In genomic region chr1:159171688-159172501, GRCh38 we compare ENCODE assay signal across 9 cellular contexts. TPM values are rescaled to one million over a fixed set of nuclear protein-coding genes. Genes with fewer than 3 reads are reported as not detected.
A peak's percentile ranks its signal among the peaks of the same experiment; 100 is the strongest.
DNase-seq lines count a peak whose midpoint lies in the region; ATAC-seq and TF ChIP-seq lines count a peak whose summit lies in the region.
"Had no signal": no experiment of that assay in that cellular context is flagged by ENCODE, and none has a peak within 500 bp of the region (broad histone marks: within the 10 kb centered on the region; RNA-seq: fewer than 3 reads in every experiment).

No MANE protein-coding gene starts in this region.

- H3K27ac Mint-ChIP-seq in WTC11 (no peak overlapping the region), natural killer cell (no peak overlapping the region)
- no peak overlapping the region for H3K27ac Mint-ChIP-seq in effector memory CD8-positive, alpha-beta T cell

- H3K9me3 Mint-ChIP-seq in WTC11 (no peaks in the 10 kb centered on the region), natural killer cell (no peaks in the 10 kb centered on the region)
- H3K9me3 Mint-ChIP-seq in effector memory CD8-positive, alpha-beta T cell, result no peaks in the 10 kb centered on the region

- no peaks in the 10 kb centered on the region for H3K79me2 ChIP-seq in hepatocyte

- H4K20me1 ChIP-seq in hepatocyte (ENCODE audit: insufficient read depth, poor library complexity, severe bottlenecking), result no peaks in the 10 kb centered on the region

- H3K36me3 Mint-ChIP-seq in WTC11, result no peaks in the 10 kb centered on the region
- H3K36me3 Mint-ChIP-seq in effector memory CD8-positive, alpha-beta T cell (ENCODE audit: insufficient read depth), result peaks cover 3% of the 10 kb centered on the region
- H3K36me3 Mint-ChIP-seq in natural killer cell, result peaks cover 8% of the 10 kb centered on the region

- H3K4me3 Mint-ChIP-seq in WTC11 (peak overlapping the region; percentile 89), natural killer cell (no peak overlapping the region)
- H3K4me3 Mint-ChIP-seq in effector memory CD8-positive, alpha-beta T cell, result peak overlapping the region in 1 of 2 donors; percentile 17

- no peak overlapping the region for H2AFZ ChIP-seq in hepatocyte

- H3K4me1 ChIP-seq in hepatocyte (ENCODE audit: insufficient read depth) (no peaks in the 10 kb centered on the region), gastrocnemius medialis (no peaks in the 10 kb centered on the region)

- H3K4me3 ChIP-seq in hepatocyte (no peak overlapping the region), gastrocnemius medialis (peak overlapping the region; percentile 28 to 41 (median 33))

- POLR2A ChIA-PET in WTC11 (lab: Charles Lee), result interaction anchor here (0.5 to 1.6 kb wide), 5 partner anchors 16 to 1898 kb away, joined by 3 to 9 read pairs (median 6); partner anchors contain the start of gene ACKR1

- peaks cover 23% of the 10 kb centered on the region for H3K27me3 Mint-ChIP-seq in WTC11 (ENCODE audit: low read depth)
- peaks cover 74 to 85% of the 10 kb centered on the region in 2 donors for H3K27me3 Mint-ChIP-seq in effector memory CD8-positive, alpha-beta T cell
- peaks cover 49 to 73% of the 10 kb centered on the region in 2 donors for H3K27me3 Mint-ChIP-seq in natural killer cell (ENCODE audit: low read depth in 2 of 2)

- H3K4me1 Mint-ChIP-seq in WTC11, result peaks cover 17% of the 10 kb centered on the region
- H3K4me1 Mint-ChIP-seq in effector memory CD8-positive, alpha-beta T cell (ENCODE audit: low read depth in 2 of 2), result peaks cover 5 to 6% of the 10 kb centered on the region in 2 donors
- peaks cover 6% of the 10 kb centered on the region in 2 donors for H3K4me1 Mint-ChIP-seq in natural killer cell

- TF ChIP-seq CTCF in GM13977 (IDR thresholded peaks at IDR 0.05; ENCODE audit: extremely low read depth, insufficient read depth, missing control alignments) (no peak), WTC11 (IDR thresholded peaks at IDR 0.05) (no peak), hepatocyte (IDR thresholded peaks at IDR 0.05; ENCODE audit: poor library complexity) (no peak), gastrocnemius medialis (IDR thresholded peaks at IDR 0.05 in 4 of 5, conservative IDR thresholded peaks at IDR 0.05 in 1 of 5) (no peak), natural killer cell (IDR thresholded peaks at IDR 0.05) (no peak)

- no peaks in the 10 kb centered on the region for H3K36me3 ChIP-seq in hepatocyte (replicated peaks; ENCODE audit: insufficient read depth, low read depth)
- H3K36me3 ChIP-seq in gastrocnemius medialis, result no peaks in the 10 kb centered on the region
- H3K36me3 ChIP-seq: brain microvascular endothelial cell had no signal

- CTCF ChIA-PET in WTC11 (lab: Charles Lee), result interaction anchor here (0.7 to 3.4 kb wide), 7 partner anchors 17 to 393 kb away, joined by 4 to 23 read pairs (median 9); partner anchors contain the start of gene ACKR1

- H3K27me3 ChIP-seq in hepatocyte, result peaks cover 75% of the 10 kb centered on the region
- H3K27me3 ChIP-seq in gastrocnemius medialis, result peaks cover 36 to 39% (median 39%) of the 10 kb centered on the region in 3 donors

- DNase-seq in GM13977 (ENCODE audit: low spot score), result peak; percentile 41
- DNase-seq in WTC11 (ENCODE audit: low spot score), result peak; percentile 68
- peak; percentile 30 for DNase-seq in hepatocyte (ENCODE audit: low spot score)
- no peak for DNase-seq in gastrocnemius medialis
- DNase-seq in effector memory CD8-positive, alpha-beta T cell, result no peak
- no peak for DNase-seq in natural killer cell
- DNase-seq in activated CD8-positive, alpha-beta memory T cell treated with anti-CD3 and anti-CD28 coated beads, Interleukin-2, amount 50 U/mL, for 4 hours, result no peak
- DNase-seq in NCI-H146 treated with DMSO at 0.1 percent for 48 hours (lab: John Stamatoyannopoulos, UW; ENCODE audit: unreplicated experiment), result no peak
- DNase-seq: brain microvascular endothelial cell had no signal

- intact Hi-C loops in gastrocnemius medialis (cut with DNase I; ENCODE audit: low total_unique reads) (no loop called here), natural killer cell (cut with micrococcal nuclease) (no loop called here)

- H3K27ac ChIP-seq in hepatocyte, result no peak overlapping the region
- H3K27ac ChIP-seq in gastrocnemius medialis, result no peak overlapping the region
- H3K27ac ChIP-seq: brain microvascular endothelial cell had no signal

- TF ChIP-seq POLR2A in gastrocnemius medialis (IDR thresholded peaks at IDR 0.05), result no peak

- peak; percentile 30 for ATAC-seq in WTC11
- ATAC-seq in gastrocnemius medialis, result no peak
- no peak for ATAC-seq in effector memory CD8-positive, alpha-beta T cell (replicated peaks)
- ATAC-seq in natural killer cell, result no peak

- H3K4me2 ChIP-seq in hepatocyte, result peak overlapping the region; percentile 84

- under 1% methylated on average over 28 of the region's 49 CpGs for WGBS in hepatocyte (ENCODE audit: low lambda C conversion rate, missing lambda C conversion rate)

- in situ Hi-C loops in GM13977 (cut with MboI; ENCODE audit: low pct_unique_long_range_greater_than_20kb, low sequenced_read_pairs, unreplicated experiment) (no loop called here), gastrocnemius medialis (cut with MboI; ENCODE audit: low sequenced_read_pairs in 4 of 4) (loop anchor here in 1 of 4 donors (25.0 kb wide), 1 partner anchor 615 kb away; the partner anchor contains the start of gene DUSP23)

- no peaks in the 10 kb centered on the region for H3K9me2 ChIP-seq in hepatocyte (replicated peaks; ENCODE audit: insufficient read depth)

- H3K9me3 ChIP-seq in hepatocyte (ENCODE audit: low read depth) (no peaks in the 10 kb centered on the region), gastrocnemius medialis (no peaks in the 10 kb centered on the region)

TF ChIP-seq in WTC11, 78 proteins besides CTCF, POLR2A, EP300 and RAD21:
- TF ChIP-seq, protein P1, sequence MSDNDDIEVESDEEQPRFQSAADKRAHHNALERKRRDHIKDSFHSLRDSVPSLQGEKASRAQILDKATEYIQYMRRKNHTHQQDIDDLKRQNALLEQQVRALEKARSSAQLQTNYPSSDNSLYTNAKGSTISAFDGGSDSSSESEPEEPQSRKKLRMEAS (CRISPR knock-in tag; IDR thresholded peaks at IDR 0.05), result no peak
- peak; percentile 77; the same call in 1 of the 2 replicates for TF ChIP-seq ZNF423 (CRISPR knock-in tag; IDR thresholded peaks at IDR 0.05)

RNA-seq across cellular contexts. Expression of gene CADM3, which starts 0.5 kb away (rescaled TPM):
- 5.1 to 5.5 TPM (median 5.3 TPM) in 3 replicates for total RNA-seq in WTC11 (2021)
- 0.36 and 0.37 TPM in 2 replicates for total RNA-seq in hepatocyte
- 0.69 and 0.77 TPM in 2 replicates for polyA plus RNA-seq in hepatocyte
- total RNA-seq in gastrocnemius medialis, result 1 to 10 TPM in 2 of 4 donors, under 1 TPM in 1, not detected in 1; 0.76 to 1.2 (median 1.0) TPM
- total RNA-seq in natural killer cell, result not detected

RNA-seq across cellular contexts. Expression of gene ACKR1, which starts 32.8 kb away (rescaled TPM):
- total RNA-seq in WTC11 (2021), result 0.18 to 0.63 TPM (median 0.34 TPM) in 3 replicates
- total RNA-seq in hepatocyte, result not detected in 2 replicates
- not detected in 2 replicates for polyA plus RNA-seq in hepatocyte
- total RNA-seq in gastrocnemius medialis, result 10 to 100 TPM; 10.1 to 34.8 (median 21.8) TPM
- not detected for total RNA-seq in natural killer cell

Comparison
In these comparisons a context has a peak if more than half of its experiments do, and no peak if none do; other contexts are left out.
1. DNase-seq: peak in GM13977 (single experiment), WTC11 (single experiment) and hepatocyte (single experiment); none in gastrocnemius medialis (0 of 2), effector memory CD8-positive, alpha-beta T cell (0 of 3), natural killer cell (single experiment), activated CD8-positive, alpha-beta memory T cell treated with anti-CD3 and anti-CD28 coated beads, Interleukin-2, amount 50 U/mL, for 4 hours (single experiment) and NCI-H146 treated with DMSO at 0.1 percent for 48 hours (single experiment).